19 cellular contexts compared by ENCODE assay signal in the genomic region with DNA sequence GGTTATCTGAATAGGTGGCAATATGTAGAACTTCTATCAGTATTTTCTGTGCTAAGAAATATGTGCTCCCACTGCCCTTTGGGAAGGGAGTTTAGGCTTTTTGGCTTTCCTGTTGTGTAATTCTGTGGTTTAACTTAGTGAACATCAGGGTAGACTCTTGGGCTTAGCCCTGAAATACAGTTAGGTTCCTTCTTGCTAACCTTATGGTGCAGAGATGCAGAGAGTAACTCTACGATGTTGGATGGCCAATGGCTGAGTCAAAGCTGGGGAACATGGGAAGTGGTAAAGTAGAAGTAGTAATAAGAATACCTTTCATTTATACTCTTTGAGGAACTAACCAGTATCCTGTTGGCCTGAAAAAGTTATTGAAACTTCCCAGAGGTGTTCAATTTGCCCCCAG.
"Had no signal": no experiment of that assay in that cellular context is flagged by ENCODE, and none has a peak within 500 bp of the region (broad histone marks: within the 10 kb centered on the region; RNA-seq: fewer than 3 reads in every experiment).

No MANE protein-coding gene starts in this region.

- H3K4me1 ChIP-seq: foreskin keratinocyte, uterus had no signal

- H3K27ac ChIP-seq: ascending aorta, foreskin keratinocyte, heart left ventricle, left lung, right atrium auricular region, tibial artery, uterus had no signal

- H3K4me3 Mint-ChIP-seq: activated CD8-positive, alpha-beta T cell treated with anti-CD3 and anti-CD28 coated beads for 36 hours; activated T-cell treated with anti-CD3 and anti-CD28 coated beads, Interleukin-2, amount 50 U/mL, for 72 hours; natural killer cell; stimulated activated effector memory CD8-positive, alpha-beta T cell treated with anti-CD3 and anti-CD28 coated beads, Interleukin-12 subunit alpha, Interleukin-12 subunit beta, amount 100 ng/mL, for 72 hours had no signal

- H3K36me3 ChIP-seq: ascending aorta, heart left ventricle, left lung, right atrium auricular region, uterus had no signal

- H3K4me2 ChIP-seq: smooth muscle cell had no signal

- ATAC-seq: activated CD8-positive, alpha-beta T cell treated with anti-CD3 and anti-CD28 coated beads for 36 hours; activated T-cell treated with anti-CD3 and anti-CD28 coated beads, Interleukin-2, amount 50 U/mL, for 72 hours; esophagus mucosa; foreskin keratinocyte; heart left ventricle; left lung; natural killer cell; stimulated activated effector memory CD8-positive, alpha-beta T cell treated with anti-CD3 and anti-CD28 coated beads, Interleukin-12 subunit alpha, Interleukin-12 subunit beta, amount 100 ng/mL, for 72 hours had no signal

- H3K27me3 ChIP-seq: ascending aorta, dorsolateral prefrontal cortex, foreskin keratinocyte, heart left ventricle, left lung, right atrium auricular region, tibial artery, uterus had no signal

- H3K9me3 ChIP-seq: ascending aorta, heart left ventricle, left lung, right atrium auricular region, tibial artery, uterus had no signal

- H3K36me3 Mint-ChIP-seq: natural killer cell; stimulated activated effector memory CD8-positive, alpha-beta T cell treated with anti-CD3 and anti-CD28 coated beads, Interleukin-12 subunit alpha, Interleukin-12 subunit beta, amount 100 ng/mL, for 72 hours had no signal

- H3K9me3 Mint-ChIP-seq: activated CD8-positive, alpha-beta T cell treated with anti-CD3 and anti-CD28 coated beads for 36 hours; activated T-cell treated with anti-CD3 and anti-CD28 coated beads, Interleukin-2, amount 50 U/mL, for 72 hours had no signal

- DNase-seq: activated CD4-positive, alpha-beta T cell treated with anti-CD3 and anti-CD28 coated beads for 4 hours; activated CD8-positive, alpha-beta memory T cell treated with anti-CD3 and anti-CD28 coated beads, Interleukin-2, amount 50 U/mL, for 4 hours; activated CD8-positive, alpha-beta T cell treated with anti-CD3 and anti-CD28 coated beads for 36 hours; activated T-cell treated with anti-CD3 and anti-CD28 coated beads, Interleukin-2, amount 50 U/mL, for 72 hours; dorsolateral prefrontal cortex; foreskin keratinocyte; heart left ventricle; islet precursor cell; left lung; natural killer cell; tibial artery; uterus had no signal

- FAIRE-seq: bronchial epithelial cell, endometrium had no signal

- H3K27ac Mint-ChIP-seq: activated CD8-positive, alpha-beta T cell treated with anti-CD3 and anti-CD28 coated beads for 36 hours; activated T-cell treated with anti-CD3 and anti-CD28 coated beads, Interleukin-2, amount 50 U/mL, for 72 hours; natural killer cell; stimulated activated effector memory CD8-positive, alpha-beta T cell treated with anti-CD3 and anti-CD28 coated beads, Interleukin-12 subunit alpha, Interleukin-12 subunit beta, amount 100 ng/mL, for 72 hours had no signal

- H3K4me3 ChIP-seq: ascending aorta, dorsolateral prefrontal cortex, heart left ventricle, left lung, right atrium auricular region, smooth muscle cell, tibial artery, uterus had no signal
